ENCODE assay signal across 23 cellular contexts in the genomic region with DNA sequence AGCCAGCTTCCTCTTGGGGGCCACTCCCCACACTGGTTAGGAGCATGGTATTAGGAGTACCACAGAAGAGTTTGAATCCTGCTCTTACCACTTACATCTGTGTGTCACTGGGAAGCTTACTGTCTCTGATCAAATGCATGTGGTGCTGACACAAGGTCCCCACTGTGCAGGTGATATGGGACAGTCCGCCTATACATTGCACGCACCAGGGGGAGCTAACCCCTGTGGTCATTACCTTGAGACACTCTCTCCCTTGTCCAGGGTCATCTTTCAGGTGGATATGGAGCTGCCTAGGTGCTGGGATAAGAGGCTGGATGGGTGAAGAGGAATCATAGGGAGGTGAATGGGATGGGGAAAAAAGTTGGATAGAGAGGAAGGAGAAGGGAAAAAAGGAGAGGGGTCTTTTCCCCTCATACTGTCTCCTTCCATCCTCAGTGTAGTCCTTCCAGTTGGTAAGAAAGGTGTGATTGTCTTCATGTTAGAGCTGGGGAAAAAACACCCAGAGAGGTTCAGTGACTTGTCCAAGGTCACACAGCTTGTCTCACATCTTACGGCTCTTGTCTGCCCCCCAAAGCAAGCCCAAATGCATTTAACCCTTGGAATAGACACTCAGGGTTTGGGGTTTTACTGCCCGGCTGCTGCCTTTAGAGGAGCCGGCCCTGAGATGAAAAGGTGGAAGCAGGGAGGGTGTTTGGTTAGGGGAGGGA.
DNase-seq lines count a peak whose midpoint lies in the region; ATAC-seq, FAIRE-seq and TF ChIP-seq lines count a peak whose summit lies in the region.
"Had no signal": no experiment of that assay in that cellular context is flagged by ENCODE, and none has a peak within 500 bp of the region (broad histone marks: within the 10 kb centered on the region; RNA-seq: fewer than 3 reads in every experiment).

No MANE protein-coding gene starts in this region.

- CTCF ChIA-PET in H1 (lab: Charles Lee; ENCODE audit: partially characterized antibody) = interaction anchor here (0.5 to 7.1 kb wide), 41 partner anchors 9 to 251 kb away, joined by 3 to 71 read pairs (median 3); partner anchors contain the start of gene VSIR

- no peak overlapping the region for H2BK5ac ChIP-seq in H1 (ENCODE audit: low read depth, low read length)

- H3K14ac ChIP-seq in H1 (ENCODE audit: insufficient read length) = no peak overlapping the region

- no peaks in the 10 kb centered on the region for H3K23me2 ChIP-seq in H1 (ENCODE audit: low read depth, low read length)

- peak; percentile 21 for ATAC-seq in omental fat pad (ENCODE audit: low FRiP score)
- ATAC-seq in GM19452 (IDR thresholded peaks at IDR 0.05; ENCODE audit: unreplicated experiment) = no peak
- no peak for ATAC-seq in aorta (ENCODE audit: low FRiP score)
- ATAC-seq: esophagus mucosa, gastrocnemius medialis, Panc1 had no signal

- H3K36me3 ChIP-seq in Loucy (ENCODE audit: insufficient read depth, low read length) = no peaks in the 10 kb centered on the region
- no peaks in the 10 kb centered on the region for H3K36me3 ChIP-seq in H1 (ENCODE audit: control insufficient read depth in 2 of 4, insufficient read depth in 4 of 4, low read length in 3 of 4)
- H3K36me3 ChIP-seq in aorta (ENCODE audit: control insufficient read depth in 1 of 2, insufficient read depth in 2 of 2, low read length in 1 of 2) = no peaks in the 10 kb centered on the region
- H3K36me3 ChIP-seq: gastrocnemius medialis, neutrophil, SJSA1, upper lobe of left lung had no signal

- H3K4me3 ChIP-seq in Loucy (ENCODE audit: low read length, poor library complexity, severe bottlenecking) (no peak overlapping the region), H1 (ENCODE audit: extremely low read depth in 1 of 4, insufficient read depth in 2 of 4, low read depth in 3 of 4, low read length in 4 of 4) (no peak overlapping the region), aorta (ENCODE audit: low read length in 2 of 2) (no peak overlapping the region)
- H3K4me3 ChIP-seq: gastrocnemius medialis, SJSA1, upper lobe of left lung had no signal

- H3K27me3 ChIP-seq in Loucy (ENCODE audit: insufficient read depth, low read length, poor library complexity, severe bottlenecking) = no peaks in the 10 kb centered on the region
- no peaks in the 10 kb centered on the region; a peak in 2 of 7 replicates for H3K27me3 ChIP-seq in H1 (replicated peaks in 1 of 4; ENCODE audit: control insufficient read depth in 3 of 4, extremely low read depth in 1 of 4, insufficient read depth in 3 of 4, low read length in 3 of 4)
- H3K27me3 ChIP-seq in aorta (ENCODE audit: control insufficient read depth in 1 of 2, insufficient read depth in 2 of 2, low read length in 1 of 2) = no peaks in the 10 kb centered on the region
- H3K27me3 ChIP-seq: gastrocnemius medialis, SJSA1, upper lobe of left lung had no signal

- TF ChIP-seq CTCF in Loucy (conservative IDR thresholded peaks at IDR 0.05; ENCODE audit: low read length) (0 out of 2 replicates have a peak, but pooled peaks have one; percentile 37), H1 (IDR thresholded peaks at IDR 0.05; ENCODE audit: control extremely low read depth in 1 of 3, insufficient read depth in 1 of 3, low read depth in 1 of 3, low read length in 3 of 3) (peak; percentile 24 to 41 (median 37); a peak in 3 of 4 replicates), omental fat pad (IDR thresholded peaks at IDR 0.05) (no peak)

- no peak for TF ChIP-seq EP300 in H1 (IDR thresholded peaks at IDR 0.05; ENCODE audit: borderline replicate concordance in 1 of 2, low read depth in 2 of 2, low read length in 2 of 2)

- H3K79me1 ChIP-seq in H1 (ENCODE audit: low read depth, low read length) = no peaks in the 10 kb centered on the region

- no peak overlapping the region for H2BK15ac ChIP-seq in H1 (ENCODE audit: low read length)

- H3K4me1 ChIP-seq in Loucy (ENCODE audit: insufficient read depth, low read length, poor library complexity, severe bottlenecking) = no peaks in the 10 kb centered on the region
- peaks cover 0 to 3% (median 0%) of the 10 kb centered on the region in 4 experiments; a peak in 3 of 7 replicates for H3K4me1 ChIP-seq in H1 (replicated peaks in 1 of 4; ENCODE audit: control insufficient read depth in 3 of 4, insufficient read depth in 4 of 4, low read length in 3 of 4)
- H3K4me1 ChIP-seq in aorta (ENCODE audit: control insufficient read depth in 1 of 2, insufficient read depth in 2 of 2, low read length in 2 of 2) = no peaks in the 10 kb centered on the region
- H3K4me1 ChIP-seq: gastrocnemius medialis, upper lobe of left lung had no signal

- no peak overlapping the region for H2BK120ac ChIP-seq in H1 (replicated peaks; ENCODE audit: low read depth, low read length)

- DNase-seq in NCI-H146 (lab: John Stamatoyannopoulos, UW) (peak; percentile 43), NCI-H146 treated with DMSO at 0.1 percent for 48 hours (lab: John Stamatoyannopoulos, UW; ENCODE audit: unreplicated experiment) (no peak), H1 (ENCODE audit: low read depth in 1 of 2, low spot score in 2 of 2) (no peak), omental fat pad (ENCODE audit: low spot score) (no peak), T-helper 9 cell (no peak), aorta (no peak)
- DNase-seq: activated CD4-positive, alpha-beta memory T cell treated with anti-CD3 and anti-CD28 coated beads, Interleukin-2, amount 10 ng/mL, durations not matched to agents 7 days and 5 days; activated naive CD4-positive, alpha-beta T cell; anterior cingulate cortex; cerebellar nuclear complex; effector CD4-positive, alpha-beta T cell; gastrocnemius medialis; NCI-H1694 treated with DMSO at 0.1 percent for 48 hours; NCI-H774; T-helper 2 cell; upper lobe of left lung had no signal

- H2AFZ ChIP-seq in Loucy (ENCODE audit: low read length) (no peak overlapping the region), H1 (ENCODE audit: low read length) (no peak overlapping the region)

- intact Hi-C loops in aorta (cut with DNase I) = no loop called here

- no peaks in the 10 kb centered on the region for H3K9me2 ChIP-seq in Loucy (replicated peaks; ENCODE audit: low read depth, low read length)

- FAIRE-seq in H1 (lab: Jason Lieb, UNC) = no peak
- FAIRE-seq: A204.1 had no signal

- no peak overlapping the region for H3K56ac ChIP-seq in H1 (replicated peaks; ENCODE audit: insufficient read length, low read depth, low read length)

- no peak overlapping the region for H4K5ac ChIP-seq in H1 (ENCODE audit: insufficient read length, low read depth, low read length)

- H3K27ac ChIP-seq in H1 (ENCODE audit: low read depth, low read length) (no peak overlapping the region), aorta (ENCODE audit: low read depth in 1 of 2, low read length in 2 of 2) (no peak overlapping the region)
- H3K27ac ChIP-seq: gastrocnemius medialis, neutrophil, SJSA1, upper lobe of left lung had no signal

- no peak overlapping the region for H2BK20ac ChIP-seq in H1 (ENCODE audit: low read length)

- H4K8ac ChIP-seq in H1 (ENCODE audit: extremely low read depth, insufficient read depth, low read length) = no peak overlapping the region

- TF ChIP-seq RAD21 in H1 (IDR thresholded peaks at IDR 0.05 in 1 of 2, conservative IDR thresholded peaks at IDR 0.05 in 1 of 2; ENCODE audit: low read depth in 2 of 2, low read length in 2 of 2) = peak; percentile 24 to 39; a peak in 3 of 4 replicates

- POLR2A ChIA-PET in H1 (lab: Charles Lee; ENCODE audit: partially characterized antibody) = interaction anchor here (1.6 kb wide), 1 partner anchor 9 kb away, joined by 4 read pairs; no protein-coding TSS in a partner anchor

- H3K9me3 ChIP-seq in Loucy (ENCODE audit: insufficient read depth, low read depth, low read length) (no peaks in the 10 kb centered on the region), H1 (ENCODE audit: insufficient read depth in 2 of 2, low read depth in 1 of 2, low read length in 1 of 2) (no peaks in the 10 kb centered on the region), aorta (ENCODE audit: control insufficient read depth, low read length) (no peaks in the 10 kb centered on the region)
- H3K9me3 ChIP-seq: gastrocnemius medialis, neutrophil, SJSA1, upper lobe of left lung had no signal

- no peak overlapping the region for H4K91ac ChIP-seq in H1 (replicated peaks; ENCODE audit: insufficient read length, low read length)

- H3K79me2 ChIP-seq in Loucy (ENCODE audit: insufficient read depth, low read length) = no peaks in the 10 kb centered on the region
- H3K79me2 ChIP-seq in H1 (ENCODE audit: control insufficient read depth in 1 of 2, insufficient read depth in 2 of 2, low read length in 2 of 2) = no peaks in the 10 kb centered on the region

- no peak overlapping the region for H3K9ac ChIP-seq in Loucy (ENCODE audit: low read depth, low read length, poor library complexity, severe bottlenecking)
- H3K9ac ChIP-seq in H1 (replicated peaks in 1 of 4; ENCODE audit: extremely low read depth in 1 of 4, low read depth in 3 of 4, low read length in 3 of 4) = no peak overlapping the region

- H3F3A ChIP-seq in Loucy (ENCODE audit: low read depth) = no peaks in the 10 kb centered on the region

- TF ChIP-seq POLR2A in H1 (IDR thresholded peaks at IDR 0.05; ENCODE audit: control extremely low read depth in 1 of 2, low read depth in 2 of 2, low read length in 2 of 2) = no peak

- H3K4me2 ChIP-seq in Loucy (ENCODE audit: low read depth, low read length, poor library complexity, severe bottlenecking) = no peak overlapping the region
- no peak overlapping the region for H3K4me2 ChIP-seq in H1 (ENCODE audit: insufficient read depth in 1 of 2, low read depth in 2 of 2, low read length in 2 of 2)

- 96% methylated on average over 5 of the region's 5 CpGs; no CpG with 5 or more reads in 1 of the 2 experiments for WGBS in H1 (ENCODE audit: extremely low coverage in 1 of 2, insufficient coverage in 1 of 2, insufficient read length in 1 of 2, insufficient replicate concordance in 2 of 2, low coverage in 1 of 2, low lambda C conversion rate in 2 of 2, missing lambda C conversion rate in 1 of 2), 2 experiments
- WGBS in aorta, 2 donors = 76 to 79% methylated on average over 5 of the region's 5 CpGs

- H2AK5ac ChIP-seq in H1 (ENCODE audit: low read depth, low read length) = no peak overlapping the region

- H2BK12ac ChIP-seq in H1 (ENCODE audit: low read depth, low read length) = no peak overlapping the region

- no peaks in the 10 kb centered on the region for H4K20me1 ChIP-seq in Loucy (ENCODE audit: insufficient read depth, low read length, poor library complexity, severe bottlenecking)
- no peaks in the 10 kb centered on the region for H4K20me1 ChIP-seq in H1 (replicated peaks in 1 of 2; ENCODE audit: control insufficient read depth in 1 of 2, insufficient read depth in 2 of 2, low read length in 2 of 2)

- H3K4ac ChIP-seq in H1 (replicated peaks; ENCODE audit: insufficient read length, low read depth, low read length) = no peak overlapping the region

- H3K18ac ChIP-seq in H1 (ENCODE audit: extremely low read depth, low read length) = no peak overlapping the region

- H3K23ac ChIP-seq in H1 (ENCODE audit: insufficient read length) = no peak overlapping the region

TF ChIP-seq in H1, 55 proteins besides CTCF, POLR2A, EP300 and RAD21 (continues in another document):
- peak; percentile 85 for TF ChIP-seq TEAD4 (IDR thresholded peaks at IDR 0.05; ENCODE audit: low read depth, low read length)

Comparison
In these comparisons a context has a peak if more than half of its experiments do, and no peak if none do; other contexts are left out.
1. CTCF ChIP-seq: peak in Loucy (single experiment) and H1 (3 of 3); none in omental fat pad (0 of 3).